Comparison of ENCODE assay signal across 9 cellular contexts in the genomic region with DNA sequence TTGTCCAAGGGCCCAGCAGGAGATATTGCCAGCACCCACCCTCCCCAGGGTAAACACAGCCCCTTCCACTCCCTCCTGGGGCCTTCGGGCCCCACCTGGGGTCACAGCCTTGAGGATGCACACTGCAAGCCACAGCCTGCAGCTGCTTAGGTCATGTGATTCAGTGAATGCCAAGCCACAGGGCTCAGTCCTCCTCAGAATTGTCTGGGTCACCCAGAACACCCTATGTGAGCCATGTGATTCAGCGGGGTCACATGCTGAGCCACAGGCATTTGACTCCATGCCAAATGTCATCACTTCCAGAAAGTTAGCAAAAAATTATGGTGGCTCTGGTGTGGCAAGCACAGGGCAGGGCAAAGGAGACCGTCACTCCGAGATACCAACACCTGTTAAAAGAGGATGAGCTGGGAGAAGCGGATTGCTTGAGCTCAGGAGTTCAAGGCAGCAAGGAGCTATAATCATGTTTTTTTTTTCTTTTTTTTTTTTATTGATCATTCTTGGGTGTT. TPM values are rescaled to one million over a fixed set of nuclear protein-coding genes. Genes with fewer than 3 reads are reported as not detected.
DNase-seq lines count a peak whose midpoint lies in the region; ATAC-seq, FAIRE-seq and TF ChIP-seq lines count a peak whose summit lies in the region.
"Had no signal": no experiment of that assay in that cellular context is flagged by ENCODE, and none has a peak within 500 bp of the region (broad histone marks: within the 10 kb centered on the region; RNA-seq: fewer than 3 reads in every experiment).

No MANE protein-coding gene starts in this region.

- no peak overlapping the region for H3K27ac ChIP-seq in sigmoid colon
- H3K27ac ChIP-seq: cardiac muscle cell had no signal

- no peaks in the 10 kb centered on the region for H3K27me3 Mint-ChIP-seq in activated T-cell treated with anti-CD3 and anti-CD28 coated beads, Interleukin-2, amount 50 U/mL, for 24 hours

- 58 to 60% methylated on average over 5 of the region's 5 CpGs for WGBS in sigmoid colon, 2 donors

- peaks cover 7% of the 10 kb centered on the region for H3K4me1 Mint-ChIP-seq in activated T-cell treated with anti-CD3 and anti-CD28 coated beads, Interleukin-2, amount 50 U/mL, for 24 hours (ENCODE audit: low read depth)

- peaks cover 0 to 12% (median 11%) of the 10 kb centered on the region in 4 donors for H3K4me1 ChIP-seq in sigmoid colon

- H3K27ac Mint-ChIP-seq in activated T-cell treated with anti-CD3 and anti-CD28 coated beads, Interleukin-2, amount 50 U/mL, for 24 hours, result no peak overlapping the region

- intact Hi-C loops in sigmoid colon (cut with DNase I), result no loop called here

- peak; percentile 88 for FAIRE-seq in RCC 7860 (lab: Jason Lieb, UNC)

- peak; percentile 88 for DNase-seq in H4 (ENCODE audit: low spot score)
- DNase-seq in RCC 7860 (ENCODE audit: low spot score), result peak; percentile 89
- peak; percentile 90 for DNase-seq in fibroblast of villous mesenchyme (ENCODE audit: low read depth)
- peak; percentile 83 for DNase-seq in sigmoid colon
- DNase-seq in NCI-H128 (lab: John Stamatoyannopoulos, UW; ENCODE audit: unreplicated experiment), result no peak
- DNase-seq in activated T-cell treated with anti-CD3 and anti-CD28 coated beads, Interleukin-2, amount 50 U/mL, for 24 hours, result no peak
- DNase-seq in stimulated activated CD4-positive, alpha-beta T cell treated with anti-CD3 and anti-CD28 coated beads, Interleukin-4, amount 100 ng/mL, for 24 hours, result no peak

- no peaks in the 10 kb centered on the region for H3K36me3 Mint-ChIP-seq in activated T-cell treated with anti-CD3 and anti-CD28 coated beads, Interleukin-2, amount 50 U/mL, for 24 hours (ENCODE audit: low read depth)

- ATAC-seq in HG02588 (IDR thresholded peaks at IDR 0.05; ENCODE audit: unreplicated experiment), result no peak

- no peak for TF ChIP-seq CTCF in fibroblast of villous mesenchyme (IDR thresholded peaks at IDR 0.05; ENCODE audit: insufficient read depth, low read depth, low read length)
- TF ChIP-seq CTCF in sigmoid colon (IDR thresholded peaks at IDR 0.05), result no peak

- H3K4me3 ChIP-seq in fibroblast of villous mesenchyme (ENCODE audit: low read depth, low read length), result no peak overlapping the region
- no peak overlapping the region for H3K4me3 ChIP-seq in sigmoid colon
- H3K4me3 ChIP-seq: cardiac muscle cell had no signal

- no peaks in the 10 kb centered on the region for H3K9me3 Mint-ChIP-seq in activated T-cell treated with anti-CD3 and anti-CD28 coated beads, Interleukin-2, amount 50 U/mL, for 24 hours

- no peak overlapping the region for H3K4me3 Mint-ChIP-seq in activated T-cell treated with anti-CD3 and anti-CD28 coated beads, Interleukin-2, amount 50 U/mL, for 24 hours

- no peaks in the 10 kb centered on the region for H3K27me3 ChIP-seq in sigmoid colon
- H3K27me3 ChIP-seq: cardiac muscle cell had no signal

- no peaks in the 10 kb centered on the region for H3K36me3 ChIP-seq in sigmoid colon
- H3K36me3 ChIP-seq: cardiac muscle cell had no signal

- peak in 1 of 4 donors; percentile 70 for TF ChIP-seq EP300 in sigmoid colon (IDR thresholded peaks at IDR 0.05)

- no peaks in the 10 kb centered on the region for H3K9me3 ChIP-seq in sigmoid colon

- no peak for TF ChIP-seq POLR2A in sigmoid colon (IDR thresholded peaks at IDR 0.05)

RNA-seq across cellular contexts. Expression of gene PSAP, which starts 17.2 kb away (rescaled TPM):
- 428 and 490 TPM in 2 replicates for total RNA-seq in H4 (2014; rRNA removed; shearing (Covaris generic))
- total RNA-seq in fibroblast of villous mesenchyme, result 521 and 543 TPM in 2 replicates
- total RNA-seq in sigmoid colon, result 100 to 1,000 TPM; 624 to 671 (median 644) TPM
- polyA plus RNA-seq in sigmoid colon, result 100 to 1,000 TPM; 200 to 960 (median 503) TPM

Comparison
In these comparisons a context has a peak if more than half of its experiments do, and no peak if none do; other contexts are left out.
1. DNase-seq: peak in H4 (single experiment), RCC 7860 (single experiment), fibroblast of villous mesenchyme (single experiment) and sigmoid colon (single experiment); none in NCI-H128 (single experiment), activated T-cell treated with anti-CD3 and anti-CD28 coated beads, Interleukin-2, amount 50 U/mL, for 24 hours (single experiment) and stimulated activated CD4-positive, alpha-beta T cell treated with anti-CD3 and anti-CD28 coated beads, Interleukin-4, amount 100 ng/mL, for 24 hours (single experiment).